ENCODE assay signal across 15 cellular contexts in the genomic region with DNA sequence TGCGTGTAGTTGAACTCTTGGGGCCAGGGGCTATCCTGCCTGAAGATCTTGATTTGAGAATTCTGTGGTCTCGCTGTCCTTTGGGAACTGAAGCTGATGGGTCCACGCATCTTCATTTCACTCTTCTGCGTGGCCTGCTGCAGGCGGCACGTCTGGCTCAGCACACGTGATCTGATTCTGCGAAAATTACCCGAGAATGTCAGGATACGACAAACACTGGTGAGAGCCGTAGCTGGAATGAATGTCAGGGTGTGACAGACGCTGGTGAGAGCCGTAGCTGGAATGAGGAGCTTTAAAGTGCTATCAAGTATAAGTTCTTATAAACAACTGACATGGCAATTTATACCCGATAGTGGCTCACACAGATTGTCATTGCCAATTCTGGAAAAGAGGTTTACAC. TPM values are rescaled to one million over a fixed set of nuclear protein-coding genes. Genes with fewer than 3 reads are reported as not detected.
DNase-seq lines count a peak whose midpoint lies in the region; ATAC-seq, FAIRE-seq and TF ChIP-seq lines count a peak whose summit lies in the region.
"Had no signal": no experiment of that assay in that cellular context is flagged by ENCODE, and none has a peak within 500 bp of the region (broad histone marks: within the 10 kb centered on the region; RNA-seq: fewer than 3 reads in every experiment).

No MANE protein-coding gene starts in this region.

- H3K4me3 Mint-ChIP-seq in nephron progenitor cell = no peak overlapping the region
- no peak overlapping the region for H3K4me3 Mint-ChIP-seq in activated CD4-positive, alpha-beta T cell treated with anti-CD3 and anti-CD28 coated beads, Interleukin-2, amount 10 ng/mL, durations not matched to agents 7 days and 5 days
- no peak overlapping the region for H3K4me3 Mint-ChIP-seq in immature natural killer cell
- H3K4me3 Mint-ChIP-seq: CD4-positive, CD25-positive, alpha-beta regulatory T cell; GM23338; H9 had no signal

- H3K4me1 ChIP-seq in A549 = no peaks in the 10 kb centered on the region

- TF ChIP-seq POLR2A in A549 (IDR thresholded peaks at IDR 0.05; ENCODE audit: low read length) = no peak

- intact Hi-C loops in dorsolateral prefrontal cortex (cut with DNase I) = no loop called here

- no peak overlapping the region for H3K4me3 ChIP-seq in A549
- peak overlapping the region in 4 of 59 donors; percentile 33 to 54 (median 36) for H3K4me3 ChIP-seq in dorsolateral prefrontal cortex
- H3K4me3 ChIP-seq: BLaER1 treated with 17β-estradiol and CSF1 and Interleukin-3, amounts not matched to agents 10 nM and 100 nM; GM23338 had no signal

- no peaks in the 10 kb centered on the region for H3K27me3 ChIP-seq in dorsolateral prefrontal cortex
- H3K27me3 ChIP-seq: BLaER1 treated with 17β-estradiol and CSF1 and Interleukin-3, amounts not matched to agents 10 nM and 100 nM had no signal

- POLR2A ChIA-PET in A549 (lab: Yijun Ruan, JAX) = no interaction called here
- POLR2A ChIA-PET in activated CD4-positive, alpha-beta T cell treated with anti-CD3 and anti-CD28 coated beads, Interleukin-2, amount 10 ng/mL, durations not matched to agents 7 days and 5 days (lab: Charles Lee) = no interaction called here

- TF ChIP-seq RAD21 in A549 (conservative IDR thresholded peaks at IDR 0.05 in 1 of 2, IDR thresholded peaks at IDR 0.05 in 1 of 2) = no peak

- FAIRE-seq in A549 (lab: Jason Lieb, UNC) = no peak

- H3K27ac Mint-ChIP-seq in nephron progenitor cell (peak overlapping the region; percentile 72), immature natural killer cell (no peak overlapping the region)
- no peak overlapping the region for H3K27ac Mint-ChIP-seq in activated CD4-positive, alpha-beta T cell treated with anti-CD3 and anti-CD28 coated beads, Interleukin-2, amount 10 ng/mL, durations not matched to agents 7 days and 5 days
- H3K27ac Mint-ChIP-seq: CD4-positive, CD25-positive, alpha-beta regulatory T cell; GM23338; H9 had no signal

- TF ChIP-seq CTCF in A549 (IDR thresholded peaks at IDR 0.05) = no peak
- TF ChIP-seq CTCF in dorsolateral prefrontal cortex (IDR thresholded peaks at IDR 0.05 in 54 of 56, conservative IDR thresholded peaks at IDR 0.05 in 2 of 56; ENCODE audit: low read depth in 1 of 56, partially characterized antibody in 56 of 56) = no peak
- no peak for TF ChIP-seq CTCF in nephron progenitor cell (IDR thresholded peaks at IDR 0.05)

- H3K4me2 ChIP-seq in A549 = no peak overlapping the region
- H3K4me2 ChIP-seq: BLaER1 treated with 17β-estradiol and CSF1 and Interleukin-3, amounts not matched to agents 10 nM and 100 nM; GM23338 had no signal

- ATAC-seq in A549 = no peak
- ATAC-seq in GM19452 (IDR thresholded peaks at IDR 0.05; ENCODE audit: unreplicated experiment) = no peak
- ATAC-seq: GM23338 had no signal

- H3K27me3 Mint-ChIP-seq in nephron progenitor cell (ENCODE audit: low read depth, poor library complexity) (peaks cover 34% of the 10 kb centered on the region), immature natural killer cell (ENCODE audit: low read depth in 3 of 3) (peaks cover 0 to 7% (median 6%) of the 10 kb centered on the region in 3 donors)
- H3K27me3 Mint-ChIP-seq in activated CD4-positive, alpha-beta T cell treated with anti-CD3 and anti-CD28 coated beads, Interleukin-2, amount 10 ng/mL, durations not matched to agents 7 days and 5 days = no peaks in the 10 kb centered on the region
- H3K27me3 Mint-ChIP-seq: CD4-positive, CD25-positive, alpha-beta regulatory T cell had no signal

- H3K36me3 Mint-ChIP-seq in nephron progenitor cell (ENCODE audit: low read depth) = no peaks in the 10 kb centered on the region
- no peaks in the 10 kb centered on the region for H3K36me3 Mint-ChIP-seq in activated CD4-positive, alpha-beta T cell treated with anti-CD3 and anti-CD28 coated beads, Interleukin-2, amount 10 ng/mL, durations not matched to agents 7 days and 5 days (ENCODE audit: low read depth)
- H3K36me3 Mint-ChIP-seq in immature natural killer cell = no peaks in the 10 kb centered on the region
- H3K36me3 Mint-ChIP-seq: CD4-positive, CD25-positive, alpha-beta regulatory T cell had no signal

- no peak for DNase-seq in A549 (ENCODE audit: low read depth in 1 of 2, low spot score in 1 of 2)
- DNase-seq in dorsolateral prefrontal cortex = peak in 2 of 10 donors; percentile 37 to 39
- no peak for DNase-seq in nephron progenitor cell
- peak; percentile 35 for DNase-seq in superior temporal gyrus (ENCODE audit: extremely low spot score)
- no peak for DNase-seq in activated CD4-positive, alpha-beta T cell treated with anti-CD3 and anti-CD28 coated beads, Interleukin-2, amount 10 ng/mL, durations not matched to agents 7 days and 5 days
- no peak for DNase-seq in immature natural killer cell
- DNase-seq: 8988T; ACHN; CD4-positive, CD25-positive, alpha-beta regulatory T cell; GF-D8; H9 had no signal

- WGBS in A549 (ENCODE audit: missing lambda C conversion rate) = 79% methylated on average over 14 of the region's 14 CpGs

- no peak for TF ChIP-seq EP300 in A549 (IDR thresholded peaks at IDR 0.05)

- CTCF ChIA-PET in A549 (lab: Yijun Ruan, JAX) = interaction anchor here (1.1 kb wide), 1 partner anchor 11 kb away, joined by 3 read pairs; no protein-coding TSS in a partner anchor
- CTCF ChIA-PET in activated CD4-positive, alpha-beta T cell treated with anti-CD3 and anti-CD28 coated beads, Interleukin-2, amount 10 ng/mL, durations not matched to agents 7 days and 5 days (lab: Charles Lee) = no interaction called here

- H3K4me1 Mint-ChIP-seq in nephron progenitor cell = peaks cover 35% of the 10 kb centered on the region
- no peaks in the 10 kb centered on the region for H3K4me1 Mint-ChIP-seq in activated CD4-positive, alpha-beta T cell treated with anti-CD3 and anti-CD28 coated beads, Interleukin-2, amount 10 ng/mL, durations not matched to agents 7 days and 5 days
- no peaks in the 10 kb centered on the region for H3K4me1 Mint-ChIP-seq in immature natural killer cell

- H3K9me3 ChIP-seq in A549 = no peaks in the 10 kb centered on the region
- H3K9me3 ChIP-seq: BLaER1 treated with 17β-estradiol and CSF1 and Interleukin-3, amounts not matched to agents 10 nM and 100 nM had no signal

- no peak overlapping the region for H3K27ac ChIP-seq in A549
- H3K27ac ChIP-seq in dorsolateral prefrontal cortex = peak overlapping the region in 42 of 59 donors; percentile 12 to 84 (median 64)
- H3K27ac ChIP-seq: BLaER1 treated with 17β-estradiol and CSF1 and Interleukin-3, amounts not matched to agents 10 nM and 100 nM; HL-60 had no signal

- H3K9me3 Mint-ChIP-seq in nephron progenitor cell = no peaks in the 10 kb centered on the region
- H3K9me3 Mint-ChIP-seq in activated CD4-positive, alpha-beta T cell treated with anti-CD3 and anti-CD28 coated beads, Interleukin-2, amount 10 ng/mL, durations not matched to agents 7 days and 5 days = no peaks in the 10 kb centered on the region
- H3K9me3 Mint-ChIP-seq in immature natural killer cell = no peaks in the 10 kb centered on the region
- H3K9me3 Mint-ChIP-seq: GM23338, H9 had no signal

TF ChIP-seq in A549, 52 proteins besides CTCF, POLR2A, EP300 and RAD21:
- TF ChIP-seq CEBPB (IDR thresholded peaks at IDR 0.05) = no peak
- TF ChIP-seq MAFK (IDR thresholded peaks at IDR 0.05; ENCODE audit: partially characterized antibody) = peak; percentile 27

RNA-seq across cellular contexts. Expression of gene CFAP46, which starts 44.6 kb away (rescaled TPM):
- 0.42 and 0.88 TPM in 2 replicates for polyA plus RNA-seq in A549 (2011; rRNA removed)
- 1.1 TPM in 2 replicates for polyA plus RNA-seq in A549 (2012; cell fraction: cytosol; rRNA removed)
- 0.50 and 0.60 TPM in 2 replicates for polyA plus RNA-seq in A549 (2012; cell fraction: nucleus; rRNA removed)
- polyA plus RNA-seq in A549 (2017; fragmentation: RNase III; extraction: RNeasy Plus Mini Kit Qiagen cat#74134 plus additional on column Dnase treatment) = 1.5 to 1.8 TPM (median 1.6 TPM) in 3 replicates
- 0.39 and 0.79 TPM in 2 replicates for polyA minus RNA-seq in A549 (2011; rRNA and poly(A)+ RNA removed)
- total RNA-seq in dorsolateral prefrontal cortex = 10 to 100 TPM in 114 of 120 experiments, 1 to 10 TPM in 6; 7.4 to 31.9 (median 17.0) TPM
- not detected for total RNA-seq in activated CD4-positive, alpha-beta T cell treated with anti-CD3 and anti-CD28 coated beads, Interleukin-2, amount 10 ng/mL, durations not matched to agents 7 days and 5 days
- not detected for polyA plus RNA-seq in immature natural killer cell
- total RNA-seq: CD4-positive, CD25-positive, alpha-beta regulatory T cell had no signal
- polyA plus RNA-seq: CD4-positive, CD25-positive, alpha-beta regulatory T cell had no signal

Comparison
In these comparisons a context has a peak if more than half of its experiments do, and no peak if none do; other contexts are left out.
1. H3K27ac ChIP-seq: peak in dorsolateral prefrontal cortex (42 of 59); none in A549 (0 of 2).
2. RNA of gene CFAP46, which starts 44.6 kb away (total RNA-seq): 7.4 to 31.9 TPM in dorsolateral prefrontal cortex; not detected in activated CD4-positive, alpha-beta T cell treated with anti-CD3 and anti-CD28 coated beads, Interleukin-2, amount 10 ng/mL, durations not matched to agents 7 days and 5 days; every median in the first group is over 4 times any median in the second.